Comparison of ENCODE assay signal across 25 cellular contexts in genomic region chr7:1643270-1644092, GRCh38. TPM values are rescaled to one million over a fixed set of nuclear protein-coding genes. Genes with fewer than 3 reads are reported as not detected.
"Had no signal": no experiment of that assay in that cellular context is flagged by ENCODE, and none has a peak within 500 bp of the region (broad histone marks: within the 10 kb centered on the region; RNA-seq: fewer than 3 reads in every experiment).

No MANE protein-coding gene starts in this region.

- H3K27me3 ChIP-seq: colonic mucosa, upper lobe of left lung, vagina had no signal

- H3K36me3 ChIP-seq: colonic mucosa, esophagus squamous epithelium, gastroesophageal sphincter, spleen, tibial artery, upper lobe of left lung, vagina had no signal

- H3K36me3 Mint-ChIP-seq: immature natural killer cell; naive thymus-derived CD4-positive, alpha-beta T cell; stimulated activated memory B cell treated with anti-CD40 and anti-IgM and Interleukin-4, amounts not matched to agents 10 μg/mL and 1 μg/mL and 100 μg/mL, for 72 hours had no signal

- H3K27ac ChIP-seq: colonic mucosa, esophagus squamous epithelium, gastroesophageal sphincter, parathyroid adenoma, psoas muscle, spleen, tibial artery, upper lobe of left lung, vagina had no signal

- H3K9me3 Mint-ChIP-seq: immature natural killer cell; neural crest cell; stimulated activated memory B cell treated with anti-CD40 and anti-IgM and Interleukin-4, amounts not matched to agents 10 μg/mL and 1 μg/mL and 100 μg/mL, for 72 hours; stimulated activated naive CD8-positive, alpha-beta T cell treated with anti-CD3 and anti-CD28 coated beads, Interleukin-15, Interleukin-2, amounts not matched to agents 100 ng/mL and 50 ng/mL, for 24 hours had no signal

- FAIRE-seq: keratinocyte had no signal

- DNase-seq: colonic mucosa; dermis blood vessel endothelial cell; esophagus squamous epithelium; foreskin fibroblast; glutamatergic neuron; immature natural killer cell; mammary epithelial cell; naive thymus-derived CD4-positive, alpha-beta T cell; nucleus accumbens; psoas muscle; retina; spleen; stimulated activated CD4-positive, alpha-beta T cell treated with anti-CD3 and anti-CD28 coated beads, Interleukin-15, amount 100 ng/mL, for 24 hours; stimulated activated CD4-positive, alpha-beta T cell treated with anti-CD3 and anti-CD28 coated beads, Interleukin-1b, Interleukin-23, amount 100 ng/mL, for 48 hours; stimulated activated CD4-positive, alpha-beta T cell treated with anti-CD3 and anti-CD28 coated beads, Interleukin-4, amount 100 ng/mL, for 24 hours; tibial artery; upper lobe of left lung had no signal

- H3K4me1 ChIP-seq: colonic mucosa, parathyroid adenoma, spleen had no signal

- H3K4me3 ChIP-seq: colonic mucosa, esophagus squamous epithelium, gastroesophageal sphincter, psoas muscle, spleen, tibial artery, upper lobe of left lung, vagina had no signal

- ATAC-seq: gastroesophageal sphincter; naive thymus-derived CD4-positive, alpha-beta T cell; psoas muscle; sciatic nerve; stimulated activated memory B cell treated with anti-CD40 and anti-IgM and Interleukin-4, amounts not matched to agents 10 μg/mL and 1 μg/mL and 100 μg/mL, for 72 hours had no signal

- H3K9me3 ChIP-seq: colonic mucosa, psoas muscle, upper lobe of left lung, vagina had no signal

- H3K4me3 Mint-ChIP-seq: immature natural killer cell; naive thymus-derived CD4-positive, alpha-beta T cell; neural crest cell; stimulated activated memory B cell treated with anti-CD40 and anti-IgM and Interleukin-4, amounts not matched to agents 10 μg/mL and 1 μg/mL and 100 μg/mL, for 72 hours; stimulated activated naive CD8-positive, alpha-beta T cell treated with anti-CD3 and anti-CD28 coated beads, Interleukin-15, Interleukin-2, amounts not matched to agents 100 ng/mL and 50 ng/mL, for 24 hours had no signal

- H3K4me1 Mint-ChIP-seq: immature natural killer cell; naive thymus-derived CD4-positive, alpha-beta T cell had no signal

- H3K27ac Mint-ChIP-seq: immature natural killer cell; naive thymus-derived CD4-positive, alpha-beta T cell; stimulated activated memory B cell treated with anti-CD40 and anti-IgM and Interleukin-4, amounts not matched to agents 10 μg/mL and 1 μg/mL and 100 μg/mL, for 72 hours; stimulated activated naive CD8-positive, alpha-beta T cell treated with anti-CD3 and anti-CD28 coated beads, Interleukin-15, Interleukin-2, amounts not matched to agents 100 ng/mL and 50 ng/mL, for 24 hours had no signal

RNA-seq across cellular contexts. Expression of gene ELFN1, which starts 26.6 kb away (rescaled TPM):
- polyA plus RNA-seq: naive thymus-derived CD4-positive, alpha-beta T cell had no signal
